Comparison of ENCODE assay signal across 8 cellular contexts in the genomic region with DNA sequence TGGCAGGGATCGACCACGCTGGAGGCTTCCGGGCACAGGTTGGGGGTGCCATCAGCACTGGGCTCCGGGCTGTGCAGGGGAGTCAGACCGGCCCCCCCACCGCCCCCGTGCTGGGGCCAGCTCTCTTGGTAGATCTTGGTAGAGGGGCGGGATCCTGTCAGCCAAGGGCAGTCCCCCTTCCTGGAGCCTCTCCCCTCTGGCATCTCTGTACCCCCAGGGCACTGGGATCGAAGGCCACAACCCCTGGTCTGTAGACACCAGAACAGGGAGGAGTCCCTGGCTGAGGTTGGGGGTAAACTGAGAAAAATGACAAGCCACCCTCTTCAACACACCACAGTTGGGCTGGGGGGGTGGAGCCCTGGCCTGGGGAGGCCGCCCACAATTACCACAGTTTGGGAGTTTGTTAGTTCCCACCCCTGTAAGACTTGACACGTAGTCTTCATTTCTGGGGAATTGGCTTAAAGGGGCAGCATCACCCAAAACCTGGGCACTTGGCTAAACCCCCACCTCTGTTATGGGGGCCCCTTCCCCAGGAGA. TPM values are rescaled to one million over a fixed set of nuclear protein-coding genes. Genes with fewer than 3 reads are reported as not detected.
DNase-seq lines count a peak whose midpoint lies in the region; ATAC-seq and TF ChIP-seq lines count a peak whose summit lies in the region.

No MANE protein-coding gene starts in this region.

- no peak for TF ChIP-seq CTCF in NB4 (IDR thresholded peaks at IDR 0.05; ENCODE audit: low read depth, low read length)

- H3K4me1 Mint-ChIP-seq in natural killer cell treated with Interleukin-12 subunit alpha and Interleukin-12 subunit beta and Interleukin-15 and Interleukin-18, amount 100 ng/mL, for 72 hours (ENCODE audit: low read depth in 2 of 2) = peaks cover 5% of the 10 kb centered on the region in 2 donors

- no peak overlapping the region for H3K27ac Mint-ChIP-seq in natural killer cell treated with Interleukin-12 subunit alpha and Interleukin-12 subunit beta and Interleukin-15 and Interleukin-18, amount 100 ng/mL, for 72 hours

- no peaks in the 10 kb centered on the region for H3K36me3 ChIP-seq in ectodermal cell (ENCODE audit: control insufficient read depth, insufficient read depth, low read length)

- H3K4me3 ChIP-seq in NB4 (ENCODE audit: low read depth, low read length) = peak overlapping the region; percentile 71
- peak overlapping the region; percentile 79 for H3K4me3 ChIP-seq in ectodermal cell (ENCODE audit: insufficient read depth, low read depth, low read length)

- no peaks in the 10 kb centered on the region for H3K9me3 ChIP-seq in ectodermal cell (ENCODE audit: control insufficient read depth, low read length)

- 55 to 60% methylated on average over 10 to 11 of the region's 11 CpGs for WGBS in ectodermal cell, 2 experiments

- TF ChIP-seq POLR2A in NB4 (IDR thresholded peaks at IDR 0.05; ENCODE audit: extremely low read depth, insufficient read length) = no peak

- no peaks in the 10 kb centered on the region for H3K9me3 Mint-ChIP-seq in natural killer cell treated with Interleukin-12 subunit alpha and Interleukin-12 subunit beta and Interleukin-15 and Interleukin-18, amount 100 ng/mL, for 72 hours

- DNase-seq in AG20443 (ENCODE audit: low spot score) (peak; percentile 85), NB4 (ENCODE audit: low read depth) (peak; percentile 79), cortex of kidney (lab: John Stamatoyannopoulos, UW) (no peak), NCI-H2227 treated with DMSO at 0.1 percent for 48 hours (lab: John Stamatoyannopoulos, UW) (no peak)
- DNase-seq in natural killer cell treated with Interleukin-12 subunit alpha and Interleukin-12 subunit beta and Interleukin-15 and Interleukin-18, amount 100 ng/mL, for 72 hours (ENCODE audit: low spot score) = no peak
- DNase-seq in stimulated activated naive CD4-positive, alpha-beta T cell treated with Interleukin-2 at 50 U/mL for 16 hours (lab: John Stamatoyannopoulos, UW) = no peak

- peaks cover 34% of the 10 kb centered on the region for H3K27me3 ChIP-seq in ectodermal cell (ENCODE audit: control insufficient read depth, insufficient read depth, low read length, poor library complexity, severe bottlenecking)

- peaks cover 3 to 5% of the 10 kb centered on the region in 2 donors for H3K27me3 Mint-ChIP-seq in natural killer cell treated with Interleukin-12 subunit alpha and Interleukin-12 subunit beta and Interleukin-15 and Interleukin-18, amount 100 ng/mL, for 72 hours

- H3K4me1 ChIP-seq in ectodermal cell (ENCODE audit: control insufficient read depth, insufficient read depth, low read length) = peaks cover 10% of the 10 kb centered on the region

- no peaks in the 10 kb centered on the region for H3K36me3 Mint-ChIP-seq in natural killer cell treated with Interleukin-12 subunit alpha and Interleukin-12 subunit beta and Interleukin-15 and Interleukin-18, amount 100 ng/mL, for 72 hours

- peak overlapping the region; percentile 44 for H3K4me3 Mint-ChIP-seq in natural killer cell treated with Interleukin-12 subunit alpha and Interleukin-12 subunit beta and Interleukin-15 and Interleukin-18, amount 100 ng/mL, for 72 hours

- H3K27ac ChIP-seq in ectodermal cell (ENCODE audit: insufficient read depth, low read depth, low read length, poor library complexity, severe bottlenecking) = no peak overlapping the region

- ATAC-seq in natural killer cell treated with Interleukin-12 subunit alpha and Interleukin-12 subunit beta and Interleukin-15 and Interleukin-18, amount 100 ng/mL, for 72 hours = no peak
- no peak for ATAC-seq in GM18520 (IDR thresholded peaks at IDR 0.05; ENCODE audit: unreplicated experiment)

RNA-seq across cellular contexts. Expression of gene CERCAM, which starts 0.9 kb away (rescaled TPM):
- 20.3 TPM for polyA plus RNA-seq in ectodermal cell (2013, experiment 1 of 4)
- 12.5 TPM for polyA plus RNA-seq in ectodermal cell (2013, experiment 2 of 4)
- 19.1 TPM for polyA plus RNA-seq in ectodermal cell (2013, experiment 3 of 4)
- polyA plus RNA-seq in ectodermal cell (2013, experiment 4 of 4) = 19.2 TPM
- total RNA-seq in natural killer cell treated with Interleukin-12 subunit alpha and Interleukin-12 subunit beta and Interleukin-15 and Interleukin-18, amount 100 ng/mL, for 72 hours = 1 to 10 TPM; 7.4 TPM

RNA-seq across cellular contexts. Expression of gene ODF2, which starts 34.3 kb away (rescaled TPM):
- polyA plus RNA-seq in ectodermal cell (2013, experiment 1 of 4) = 54.4 TPM
- 50.4 TPM for polyA plus RNA-seq in ectodermal cell (2013, experiment 2 of 4)
- polyA plus RNA-seq in ectodermal cell (2013, experiment 3 of 4) = 45.1 TPM
- polyA plus RNA-seq in ectodermal cell (2013, experiment 4 of 4) = 45.7 TPM
- total RNA-seq in natural killer cell treated with Interleukin-12 subunit alpha and Interleukin-12 subunit beta and Interleukin-15 and Interleukin-18, amount 100 ng/mL, for 72 hours = 10 to 100 TPM; 55.4 to 95.2 TPM

RNA-seq across cellular contexts. Expression of gene URM1, which starts 50.4 kb away (rescaled TPM):
- polyA plus RNA-seq in ectodermal cell (2013, experiment 1 of 4) = 69.7 TPM
- polyA plus RNA-seq in ectodermal cell (2013, experiment 2 of 4) = 61.6 TPM
- polyA plus RNA-seq in ectodermal cell (2013, experiment 3 of 4) = 43.7 TPM
- 47.7 TPM for polyA plus RNA-seq in ectodermal cell (2013, experiment 4 of 4)
- 10 to 100 TPM; 83.6 to 89.4 TPM for total RNA-seq in natural killer cell treated with Interleukin-12 subunit alpha and Interleukin-12 subunit beta and Interleukin-15 and Interleukin-18, amount 100 ng/mL, for 72 hours

Comparison
In these comparisons a context has a peak if more than half of its experiments do, and no peak if none do; other contexts are left out.
1. DNase-seq: peak in AG20443 (single experiment) and NB4 (single experiment); none in natural killer cell treated with Interleukin-12 subunit alpha and Interleukin-12 subunit beta and Interleukin-15 and Interleukin-18, amount 100 ng/mL, for 72 hours (single experiment), stimulated activated naive CD4-positive, alpha-beta T cell treated with Interleukin-2 at 50 U/mL for 16 hours (single experiment), cortex of kidney (single experiment) and NCI-H2227 treated with DMSO at 0.1 percent for 48 hours (single experiment).